8 cellular contexts compared by ENCODE assay signal in genomic region chr9:92138157-92138959, GRCh38. TPM values are rescaled to one million over a fixed set of nuclear protein-coding genes. Genes with fewer than 3 reads are reported as not detected.
A peak's percentile ranks its signal among the peaks of the same experiment; 100 is the strongest.
DNase-seq lines count a peak whose midpoint lies in the region; ATAC-seq and TF ChIP-seq lines count a peak whose summit lies in the region.

No MANE protein-coding gene starts in this region.

- 29% methylated on average over 5 of the region's 22 CpGs for WGBS in right lobe of liver (ENCODE audit: insufficient coverage, low coverage, low lambda C conversion rate, missing lambda C conversion rate)

- no peak for TF ChIP-seq POLR2A in right lobe of liver (IDR thresholded peaks at IDR 0.05)

- H3K36me3 ChIP-seq in right lobe of liver, result no peaks in the 10 kb centered on the region

- no peak overlapping the region for H3K4me3 ChIP-seq in right lobe of liver

- no peaks in the 10 kb centered on the region for H3K9me3 ChIP-seq in right lobe of liver

- intact Hi-C loops in right lobe of liver (cut with DNase I), result no loop called here

- no peak overlapping the region for H3K27ac ChIP-seq in right lobe of liver

- peak; percentile 13 for DNase-seq in NK-92 treated with Interleukin-12 subunit alpha and Interleukin-12 subunit beta, amount 100 ng/mL, for 24 hours (lab: John Stamatoyannopoulos, UW)
- DNase-seq in NK-92 (lab: John Stamatoyannopoulos, UW; ENCODE audit: unreplicated experiment) (no peak), NCI-H1105 treated with DMSO at 0.1 percent for 48 hours (lab: John Stamatoyannopoulos, UW) (peak; percentile 18), cerebellum (ENCODE audit: low spot score) (peak; percentile 66), right lobe of liver (peak; percentile 68 to 76 (median 70))
- peak; percentile 86 for DNase-seq in activated CD4-positive, alpha-beta T cell treated with anti-CD3 and anti-CD28 coated beads for 48 hours
- peak; percentile 49 to 69 (median 61) for DNase-seq in stimulated activated CD4-positive, alpha-beta T cell treated with anti-CD3 and anti-CD28 coated beads, TNF-alpha, amount 100 ng/mL, for 48 hours (ENCODE audit: low read depth in 3 of 3)

- ATAC-seq in right lobe of liver (peak; percentile 37 to 57 (median 44)), GM18861 (IDR thresholded peaks at IDR 0.05; ENCODE audit: unreplicated experiment) (no peak)

- no peaks in the 10 kb centered on the region for H3K27me3 ChIP-seq in right lobe of liver

- peak; percentile 49 to 82 (median 80) for TF ChIP-seq CTCF in right lobe of liver (IDR thresholded peaks at IDR 0.05)

- peaks cover 0 to 18% (median 5%) of the 10 kb centered on the region in 4 donors for H3K4me1 ChIP-seq in right lobe of liver

RNA-seq across cellular contexts. Expression of gene SPTLC1, which starts 23.1 kb away (rescaled TPM):
- 67.9 TPM for total RNA-seq in cerebellum
- 10 to 100 TPM; 12.4 to 25.3 (median 19.3) TPM for total RNA-seq in right lobe of liver
